Comparison of ENCODE assay signal across 11 cellular contexts in genomic region chr13:40251343-40252032, GRCh38.
DNase-seq lines count a peak whose midpoint lies in the region; ATAC-seq and TF ChIP-seq lines count a peak whose summit lies in the region.
"Had no signal": no experiment of that assay in that cellular context is flagged by ENCODE, and none has a peak within 500 bp of the region (broad histone marks: within the 10 kb centered on the region; RNA-seq: fewer than 3 reads in every experiment).

No MANE protein-coding gene starts in this region.

- POLR2A ChIA-PET in naive thymus-derived CD4-positive, alpha-beta T cell (lab: Charles Lee) = interaction anchor here (1.2 kb wide), 1 partner anchor 64 kb away, joined by 5 read pairs; no protein-coding TSS in a partner anchor

- H3K27ac Mint-ChIP-seq in naive thymus-derived CD4-positive, alpha-beta T cell = peak overlapping the region in 6 of 9 donors; percentile 4 to 65 (median 10)
- no peak overlapping the region for H3K27ac Mint-ChIP-seq in Calu3 (ENCODE audit: unreplicated experiment)
- H3K27ac Mint-ChIP-seq: CD8-positive, alpha-beta T cell had no signal

- peak overlapping the region in 3 of 10 donors; percentile 1 to 16 (median 2) for H3K4me3 Mint-ChIP-seq in naive thymus-derived CD4-positive, alpha-beta T cell
- no peak overlapping the region for H3K4me3 Mint-ChIP-seq in Calu3 (ENCODE audit: low read depth, unreplicated experiment)
- H3K4me3 Mint-ChIP-seq: CD8-positive, alpha-beta T cell had no signal

- H3K27me3 Mint-ChIP-seq in naive thymus-derived CD4-positive, alpha-beta T cell = no peaks in the 10 kb centered on the region
- H3K27me3 Mint-ChIP-seq in Calu3 (ENCODE audit: unreplicated experiment) = no peaks in the 10 kb centered on the region

- H3K9me3 ChIP-seq in OCI-LY3 (ENCODE audit: insufficient read depth, low read length) = no peaks in the 10 kb centered on the region
- H3K9me3 ChIP-seq in naive thymus-derived CD4-positive, alpha-beta T cell (ENCODE audit: control insufficient read depth in 2 of 3, low read length in 3 of 3) = peaks cover 0 to 5% (median 0%) of the 10 kb centered on the region in 3 experiments
- H3K9me3 ChIP-seq in left lung = no peaks in the 10 kb centered on the region

- no peak overlapping the region for H3K9ac ChIP-seq in OCI-LY3 (ENCODE audit: low read length)

- no peak overlapping the region for H3K4me3 ChIP-seq in OCI-LY3 (ENCODE audit: low read length)
- H3K4me3 ChIP-seq in choroid plexus epithelial cell (ENCODE audit: low read depth, low read length) = no peak overlapping the region
- no peak overlapping the region for H3K4me3 ChIP-seq in naive thymus-derived CD4-positive, alpha-beta T cell (ENCODE audit: low read length)
- H3K4me3 ChIP-seq in left lung = no peak overlapping the region

- no peaks in the 10 kb centered on the region for H3K36me3 ChIP-seq in OCI-LY3 (replicated peaks; ENCODE audit: low read depth, low read length)
- no peaks in the 10 kb centered on the region for H3K36me3 ChIP-seq in naive thymus-derived CD4-positive, alpha-beta T cell (ENCODE audit: control insufficient read depth in 2 of 3, insufficient read depth in 3 of 3, low read length in 3 of 3)
- H3K36me3 ChIP-seq in left lung = no peaks in the 10 kb centered on the region

- ATAC-seq in GM18520 (IDR thresholded peaks at IDR 0.05; ENCODE audit: unreplicated experiment) (peak; percentile 38), left lung (no peak), HG03175 (IDR thresholded peaks at IDR 0.05; ENCODE audit: unreplicated experiment) (no peak)
- no peak for ATAC-seq in naive thymus-derived CD4-positive, alpha-beta T cell
- ATAC-seq: CD8-positive, alpha-beta T cell had no signal

- H3K4me1 ChIP-seq in OCI-LY3 (ENCODE audit: low read length) = no peaks in the 10 kb centered on the region
- H3K4me1 ChIP-seq in naive thymus-derived CD4-positive, alpha-beta T cell (ENCODE audit: control insufficient read depth in 2 of 2, insufficient read depth in 2 of 2, low read length in 2 of 2) = peaks cover 0 to 12% of the 10 kb centered on the region in 2 donors
- no peaks in the 10 kb centered on the region for H3K4me1 ChIP-seq in left lung

- no peaks in the 10 kb centered on the region for H3K27me3 ChIP-seq in OCI-LY3 (ENCODE audit: low read depth, low read length)
- no peaks in the 10 kb centered on the region for H3K27me3 ChIP-seq in naive thymus-derived CD4-positive, alpha-beta T cell (ENCODE audit: control insufficient read depth in 2 of 2, insufficient read depth in 2 of 2, low read length in 2 of 2)
- no peaks in the 10 kb centered on the region for H3K27me3 ChIP-seq in left lung

- intact Hi-C loops in naive thymus-derived CD4-positive, alpha-beta T cell (cut with micrococcal nuclease) = loop anchor here in 1 of 2 donors (2.0 kb wide), 1 partner anchor 65 kb away; no protein-coding TSS in a partner anchor
- intact Hi-C loops in left lung (cut with DNase I) (no loop called here), Calu3 (cut with micrococcal nuclease; ENCODE audit: unreplicated experiment) (no loop called here)

- DNase-seq in choroid plexus epithelial cell (ENCODE audit: low read depth) = peak; percentile 71
- DNase-seq in naive thymus-derived CD4-positive, alpha-beta T cell = peak in 4 of 9 donors; percentile 7 to 15 (median 12)
- DNase-seq in left lung = no peak
- DNase-seq in Calu3 = no peak
- no peak for DNase-seq in NCI-H69 (lab: John Stamatoyannopoulos, UW)
- DNase-seq: CD8-positive, alpha-beta T cell; nucleus accumbens; T-helper 9 cell had no signal

- peaks cover 8 to 39% (median 34%) of the 10 kb centered on the region in 7 donors for H3K4me1 Mint-ChIP-seq in naive thymus-derived CD4-positive, alpha-beta T cell
- peaks cover 10% of the 10 kb centered on the region for H3K4me1 Mint-ChIP-seq in Calu3 (ENCODE audit: low read depth, unreplicated experiment)

- H2AFZ ChIP-seq in OCI-LY3 (ENCODE audit: low read depth, low read length) = no peak overlapping the region

- no peaks in the 10 kb centered on the region for H3K79me2 ChIP-seq in OCI-LY3 (ENCODE audit: low read length)

- H4K20me1 ChIP-seq in OCI-LY3 (ENCODE audit: insufficient read depth, low read length) = no peaks in the 10 kb centered on the region

- BruUV-seq in Calu3 (replicated peaks; lab: Mats Ljungman, UMichigan) = no TSS peak

- peaks cover 3 to 17% (median 8%) of the 10 kb centered on the region in 5 donors for H3K36me3 Mint-ChIP-seq in naive thymus-derived CD4-positive, alpha-beta T cell
- H3K36me3 Mint-ChIP-seq in Calu3 (ENCODE audit: insufficient read depth, unreplicated experiment) = peaks cover 3% of the 10 kb centered on the region
- H3K36me3 Mint-ChIP-seq: CD8-positive, alpha-beta T cell had no signal

- peaks cover 0 to 28% (median 8%) of the 10 kb centered on the region in 11 donors for H3K9me3 Mint-ChIP-seq in naive thymus-derived CD4-positive, alpha-beta T cell
- peaks cover 8% of the 10 kb centered on the region for H3K9me3 Mint-ChIP-seq in Calu3 (ENCODE audit: low read depth, unreplicated experiment)

- CTCF ChIA-PET in naive thymus-derived CD4-positive, alpha-beta T cell (lab: Charles Lee) = interaction anchor here (0.8 kb wide), 2 partner anchors 9 to 182 kb away, joined by 3 read pairs; no protein-coding TSS in a partner anchor
- CTCF ChIA-PET in Calu3 (lab: Charles Lee) = no interaction called here

- H3K27ac ChIP-seq in OCI-LY3 (ENCODE audit: low read length) = no peak overlapping the region
- no peak overlapping the region for H3K27ac ChIP-seq in naive thymus-derived CD4-positive, alpha-beta T cell (ENCODE audit: low read depth, low read length)
- H3K27ac ChIP-seq in left lung = no peak overlapping the region

- peak; percentile 13; the same call in 1 of the 2 replicates for TF ChIP-seq CTCF in OCI-LY3 (IDR thresholded peaks at IDR 0.05; ENCODE audit: low read depth, low read length)
- TF ChIP-seq CTCF in choroid plexus epithelial cell (conservative IDR thresholded peaks at IDR 0.05; ENCODE audit: low read depth, low read length) = no peak
- no peak for TF ChIP-seq CTCF in left lung (IDR thresholded peaks at IDR 0.05)
- no peak for TF ChIP-seq CTCF in Calu3 (IDR thresholded peaks at IDR 0.05; ENCODE audit: unreplicated experiment)

- H3K4me2 ChIP-seq in OCI-LY3 (ENCODE audit: low read length) = no peak overlapping the region
